ENCODE assay signal across 8 cellular contexts in genomic region chr5:145856285-145856818, GRCh38. TPM values are rescaled to one million over a fixed set of nuclear protein-coding genes. Genes with fewer than 3 reads are reported as not detected.
A peak's percentile ranks its signal among the peaks of the same experiment; 100 is the strongest.
DNase-seq lines count a peak whose midpoint lies in the region; TF ChIP-seq lines count a peak whose summit lies in the region.

No MANE protein-coding gene starts in this region.

- 7 to 11% methylated on average over 16 to 18 of the region's 25 CpGs for WGBS in mesodermal cell (ENCODE audit: insufficient coverage in 2 of 2), 2 experiments

- H3K27ac ChIP-seq in mesodermal cell (ENCODE audit: low read depth, low read length, severe bottlenecking) (peak overlapping the region; percentile 86), stomach smooth muscle (ENCODE audit: low read length) (peak overlapping the region; percentile 53)

- peak overlapping the region; percentile 37 to 63 for H3K9ac ChIP-seq in stomach smooth muscle (ENCODE audit: low read length in 2 of 2)

- H3K36me3 ChIP-seq in mesodermal cell (ENCODE audit: control insufficient read depth, insufficient read depth, low read length): no peaks in the 10 kb centered on the region
- H3K36me3 ChIP-seq in stomach smooth muscle (ENCODE audit: control insufficient read depth in 2 of 2, insufficient read depth in 2 of 2, low read length in 2 of 2): no peaks in the 10 kb centered on the region

- H3K9me3 ChIP-seq in mesodermal cell (ENCODE audit: control insufficient read depth, low read length) (no peaks in the 10 kb centered on the region), stomach smooth muscle (ENCODE audit: control insufficient read depth in 2 of 2, low read length in 2 of 2) (no peaks in the 10 kb centered on the region)

- H3K27me3 ChIP-seq in stomach smooth muscle (ENCODE audit: control insufficient read depth in 1 of 2, insufficient read depth in 2 of 2, low read length in 2 of 2): no peaks in the 10 kb centered on the region

- peaks cover 18% of the 10 kb centered on the region for H3K4me1 ChIP-seq in mesodermal cell (ENCODE audit: control insufficient read depth, insufficient read depth, low read length, poor library complexity, severe bottlenecking)
- peaks cover 4% of the 10 kb centered on the region for H3K4me1 ChIP-seq in stomach smooth muscle (ENCODE audit: control insufficient read depth, insufficient read depth, low read length)

- TF ChIP-seq CTCF in epithelial cell of esophagus (IDR thresholded peaks at IDR 0.05; ENCODE audit: insufficient read depth, low read depth, low read length, missing control alignments) (no peak), GM20000 (IDR thresholded peaks at IDR 0.05; ENCODE audit: extremely low read depth, missing control alignments) (no peak)

- H3K4me3 ChIP-seq in epithelial cell of esophagus (ENCODE audit: low read length) (no peak overlapping the region), mesodermal cell (ENCODE audit: extremely low read depth, insufficient read depth, low read length, poor library complexity, severe bottlenecking) (peak overlapping the region; percentile 9), stomach smooth muscle (ENCODE audit: low read length in 2 of 2) (peak overlapping the region; percentile 63 to 69)

- DNase-seq in Daoy (ENCODE audit: low read depth) (peak; percentile 64), Kasumi-1 (lab: John Stamatoyannopoulos, UW) (peak; percentile 32 to 48), epithelial cell of esophagus (ENCODE audit: low read depth) (peak; percentile 46), NCI-H2107 treated with DMSO at 0.1 percent for 48 hours (lab: John Stamatoyannopoulos, UW; ENCODE audit: unreplicated experiment) (no peak), NCI-H128 (lab: John Stamatoyannopoulos, UW; ENCODE audit: unreplicated experiment) (no peak), GM20000 (ENCODE audit: low spot score) (no peak)

RNA-seq across cellular contexts. Expression of gene GRXCR2, which starts 16.5 kb away (rescaled TPM):
- total RNA-seq in Daoy (2014; rRNA removed; shearing (Covaris generic)): not detected in 2 replicates
- not detected for polyA plus RNA-seq in mesodermal cell (2013, experiment 1 of 2)
- polyA plus RNA-seq in mesodermal cell (2013, experiment 2 of 2): not detected

RNA-seq across cellular contexts. Expression of gene PRELID2, which starts 21.2 kb away (rescaled TPM):
- 13.3 and 17.5 TPM in 2 replicates for total RNA-seq in Daoy (2014; rRNA removed; shearing (Covaris generic))
- 5.5 TPM for polyA plus RNA-seq in mesodermal cell (2013, experiment 1 of 2)
- 6.6 TPM for polyA plus RNA-seq in mesodermal cell (2013, experiment 2 of 2)

Comparison
In these comparisons a context has a peak if more than half of its experiments do, and no peak if none do; other contexts are left out.
1. DNase-seq: peak in Daoy (single experiment), Kasumi-1 (2 of 2) and epithelial cell of esophagus (single experiment); none in NCI-H2107 treated with DMSO at 0.1 percent for 48 hours (single experiment), NCI-H128 (single experiment) and GM20000 (single experiment).